ENCODE assay signal across 8 cellular contexts in genomic region chr11:65471410-65471762, GRCh38. TPM values are rescaled to one million over a fixed set of nuclear protein-coding genes. Genes with fewer than 3 reads are reported as not detected.
DNase-seq lines count a peak whose midpoint lies in the region; ATAC-seq and TF ChIP-seq lines count a peak whose summit lies in the region.

No MANE protein-coding gene starts in this region.

- POLR2A ChIA-PET in CD4-positive, alpha-beta T cell (lab: Charles Lee) = interaction anchor here (0.8 to 18.1 kb wide), 13 partner anchors 9 to 89 kb away, joined by 3 to 968 read pairs (median 6); partner anchors contain the start of genes FRMD8, MALAT1, NEAT1 and SCYL1

- H3K36me3 ChIP-seq in GM23338 (ENCODE audit: insufficient read depth) = no peaks in the 10 kb centered on the region
- H3K36me3 ChIP-seq in tibial nerve = no peaks in the 10 kb centered on the region

- H3K9me3 Mint-ChIP-seq in CD4-positive, alpha-beta T cell = no peaks in the 10 kb centered on the region
- H3K9me3 Mint-ChIP-seq in GM23338 = no peaks in the 10 kb centered on the region

- no peak overlapping the region for H3K4me2 ChIP-seq in GM23338

- 0 out of 2 replicates have a peak overlapping the region, but pooled peaks have one; percentile 28 for H2AFZ ChIP-seq in GM23338

- in situ Hi-C loops in SK-MEL-5 (cut with HindIII; ENCODE audit: low pct_unique_long_range_greater_than_20kb, low sequenced_read_pairs) = no loop called here

- peak in 1 of 10 experiments; percentile 15 for DNase-seq in CD4-positive, alpha-beta T cell
- peak; percentile 78 for DNase-seq in GM23338 (ENCODE audit: low spot score)
- DNase-seq in SK-MEL-5 (ENCODE audit: low read depth, low spot score) = peak; percentile 74
- peak; percentile 18 to 84 for DNase-seq in dermis microvascular lymphatic vessel endothelial cell (ENCODE audit: low read depth in 2 of 2)
- DNase-seq in medulla oblongata (ENCODE audit: extremely low spot score) = peak; percentile 86
- no peak for DNase-seq in tibial nerve (ENCODE audit: low spot score in 2 of 2)
- DNase-seq in stimulated activated CD4-positive, alpha-beta T cell treated with anti-CD3 and anti-CD28 coated beads, Interleukin-2, amount 100 ng/mL, for 48 hours = no peak

- H3K79me2 ChIP-seq in GM23338 (replicated peaks; ENCODE audit: insufficient read depth) = peaks cover 5% of the 10 kb centered on the region

- H3K27me3 ChIP-seq in CD4-positive, alpha-beta T cell (ENCODE audit: control insufficient read depth, insufficient read depth, low read length) = no peaks in the 10 kb centered on the region
- peaks cover 2% of the 10 kb centered on the region for H3K27me3 ChIP-seq in GM23338 (ENCODE audit: insufficient read depth)
- H3K27me3 ChIP-seq in tibial nerve = no peaks in the 10 kb centered on the region

- H3K4me1 Mint-ChIP-seq in CD4-positive, alpha-beta T cell (ENCODE audit: low read depth) = peaks cover 16% of the 10 kb centered on the region
- H3K4me1 Mint-ChIP-seq in GM23338 = peaks cover 4% of the 10 kb centered on the region; the same call in 2 of the 3 replicates

- no peaks in the 10 kb centered on the region for H3K9me2 ChIP-seq in GM23338 (ENCODE audit: insufficient read depth)

- H3K4me3 ChIP-seq in GM23338 (no peak overlapping the region), tibial nerve (peak overlapping the region in 2 of 4 donors; percentile 7 to 16)

- no peak for TF ChIP-seq EP300 in tibial nerve (IDR thresholded peaks at IDR 0.05)

- TF ChIP-seq POLR2A in tibial nerve (IDR thresholded peaks at IDR 0.05) = no peak

- intact Hi-C loops in CD4-positive, alpha-beta T cell (cut with DNase I, micrococcal nuclease) = loop anchor here in 1 of 2 experiments (5.0 kb wide), 1 partner anchor 36 kb away; no protein-coding TSS in a partner anchor

- 3 to 12% methylated on average over 4 of the region's 4 CpGs for WGBS in tibial nerve, 2 donors

- H3K4me1 ChIP-seq in GM23338 (ENCODE audit: insufficient read depth) (peaks cover 5% of the 10 kb centered on the region; the same call in 1 of the 2 replicates), tibial nerve (peaks cover 0 to 52% (median 15%) of the 10 kb centered on the region in 4 donors)

- peaks cover 8% of the 10 kb centered on the region; the same call in 1 of the 2 replicates for H3F3A ChIP-seq in GM23338 (replicated peaks; ENCODE audit: low read depth)

- TF ChIP-seq CTCF in CD4-positive, alpha-beta T cell (IDR thresholded peaks at IDR 0.05) = no peak
- TF ChIP-seq CTCF in GM23338 (conservative IDR thresholded peaks at IDR 0.05; ENCODE audit: low read depth in 2 of 2) (peak; percentile 65 to 84), tibial nerve (IDR thresholded peaks at IDR 0.05) (peak; percentile 48 to 70 (median 66))

- no peaks in the 10 kb centered on the region for H3K27me3 Mint-ChIP-seq in CD4-positive, alpha-beta T cell
- peaks cover 18% of the 10 kb centered on the region for H3K27me3 Mint-ChIP-seq in GM23338 (ENCODE audit: insufficient read depth, low read depth, poor library complexity)

- no peaks in the 10 kb centered on the region for H4K20me1 ChIP-seq in GM23338 (replicated peaks; ENCODE audit: insufficient read depth)

- peak overlapping the region; percentile 72 for H3K27ac ChIP-seq in CD4-positive, alpha-beta T cell (ENCODE audit: low read depth, low read length)
- no peak overlapping the region for H3K27ac ChIP-seq in GM23338 (ENCODE audit: low read depth)
- H3K27ac ChIP-seq in tibial nerve = peak overlapping the region; percentile 80 to 93 (median 86)

- H3K9me3 ChIP-seq in CD4-positive, alpha-beta T cell (ENCODE audit: control insufficient read depth, low read length) = no peaks in the 10 kb centered on the region
- H3K9me3 ChIP-seq in tibial nerve = no peaks in the 10 kb centered on the region

- no peak overlapping the region for H3K4me3 Mint-ChIP-seq in CD4-positive, alpha-beta T cell
- H3K4me3 Mint-ChIP-seq in GM23338 = no peak overlapping the region

- CTCF ChIA-PET in CD4-positive, alpha-beta T cell (lab: Charles Lee) = interaction anchor here (0.6 to 6.5 kb wide), 10 partner anchors 10 to 89 kb away, joined by 3 to 46 read pairs (median 6); partner anchors contain the start of genes MALAT1 and SLC25A45

- H3K27ac Mint-ChIP-seq in CD4-positive, alpha-beta T cell = peak overlapping the region; percentile 92
- H3K27ac Mint-ChIP-seq in GM23338 = no peak overlapping the region

- no peaks in the 10 kb centered on the region for H3K36me3 Mint-ChIP-seq in CD4-positive, alpha-beta T cell (ENCODE audit: low read depth)
- H3K36me3 Mint-ChIP-seq in GM23338 (ENCODE audit: low read depth) = no peaks in the 10 kb centered on the region

- ATAC-seq in CD4-positive, alpha-beta T cell (ENCODE audit: poor library complexity) = no peak
- ATAC-seq in GM23338 = peak; percentile 93
- ATAC-seq in HG03097 (IDR thresholded peaks at IDR 0.05; ENCODE audit: low FRiP score, unreplicated experiment) = no peak

TF ChIP-seq in GM23338, 12 proteins besides CTCF, POLR2A, EP300 and RAD21 (continues in another document):
- TF ChIP-seq REST (IDR thresholded peaks at IDR 0.05; ENCODE audit: unreplicated experiment) (no peak), STAT1 (IDR thresholded peaks at IDR 0.05; ENCODE audit: unreplicated experiment) (no peak), ZNF331 (CRISPR knock-in tag; IDR thresholded peaks at IDR 0.05; ENCODE audit: low read depth) (no peak), POLR2AphosphoS5 (IDR thresholded peaks at IDR 0.05; ENCODE audit: low read depth) (no peak), ZNF114 (CRISPR knock-in tag; IDR thresholded peaks at IDR 0.05) (no peak), EZH2phosphoT487 (IDR thresholded peaks at IDR 0.05; ENCODE audit: unreplicated experiment) (no peak), CREB1 (CRISPR knock-in tag; IDR thresholded peaks at IDR 0.05; ENCODE audit: low read depth) (no peak), NANOG (IDR thresholded peaks at IDR 0.05; ENCODE audit: borderline replicate concordance) (no peak)

RNA-seq across cellular contexts. Expression of gene MALAT1, which starts 27.5 kb away (rescaled TPM):
- over 10,000 TPM; 31,509 to 32,316 TPM for total RNA-seq in CD4-positive, alpha-beta T cell
- 1,789 and 2,206 TPM in 2 replicates for total RNA-seq in GM23338 (2014; rRNA removed; shearing (Covaris generic))
- polyA plus RNA-seq in GM23338 (2016; fragmentation: Nextera tagmentation; extraction: Ambion mirVana) = 4,618 and 6,020 TPM in 2 replicates
- 1,469 and 1,846 TPM in 2 replicates for total RNA-seq in SK-MEL-5 (2014; rRNA removed; shearing (Covaris generic))
- 14.9 and 24.6 TPM in 2 replicates for polyA plus RNA-seq in SK-MEL-5 (2015; cell fraction: cytosol; rRNA removed)
- polyA plus RNA-seq in SK-MEL-5 (2015; cell fraction: nucleus; rRNA removed) = 1,901 and 1,945 TPM in 2 replicates
- total RNA-seq in dermis microvascular lymphatic vessel endothelial cell (1,844 and 2,565 TPM in 2 replicates), tibial nerve (over 10,000 TPM; 20,649 to 23,532 (median 22,230) TPM)

RNA-seq across cellular contexts. Expression of gene NEAT1, which starts 48.8 kb away (rescaled TPM):
- 100 to 1,000 TPM; 221 to 223 TPM for total RNA-seq in CD4-positive, alpha-beta T cell
- total RNA-seq in GM23338 (2014; rRNA removed; shearing (Covaris generic)) = 6.3 and 7.2 TPM in 2 replicates
- polyA plus RNA-seq in GM23338 (2016; fragmentation: Nextera tagmentation; extraction: Ambion mirVana) = 3.6 and 5.3 TPM in 2 replicates
- total RNA-seq in SK-MEL-5 (2014; rRNA removed; shearing (Covaris generic)) = 13.3 and 17.2 TPM in 2 replicates
- polyA plus RNA-seq in SK-MEL-5 (2015; cell fraction: cytosol; rRNA removed) = 92.3 and 140 TPM in 2 replicates
- polyA plus RNA-seq in SK-MEL-5 (2015; cell fraction: nucleus; rRNA removed) = 4,541 and 4,715 TPM in 2 replicates
- total RNA-seq in dermis microvascular lymphatic vessel endothelial cell (23.7 and 88.5 TPM in 2 replicates), tibial nerve (100 to 1,000 TPM; 427 to 571 (median 461) TPM)

RNA-seq across cellular contexts. Expression of gene SCYL1, which starts 53.5 kb away (rescaled TPM):
- total RNA-seq in CD4-positive, alpha-beta T cell = 10 to 100 TPM; 57.4 to 60.7 TPM
- total RNA-seq in GM23338 (2014; rRNA removed; shearing (Covaris generic)) = 55.1 and 66.1 TPM in 2 replicates
- 52.7 and 61.7 TPM in 2 replicates for polyA plus RNA-seq in GM23338 (2016; fragmentation: Nextera tagmentation; extraction: Ambion mirVana)
- 57.8 and 64.9 TPM in 2 replicates for total RNA-seq in SK-MEL-5 (2014; rRNA removed; shearing (Covaris generic))
- 86.7 and 89.1 TPM in 2 replicates for polyA plus RNA-seq in SK-MEL-5 (2015; cell fraction: cytosol; rRNA removed)
- 80.9 and 96.5 TPM in 2 replicates for polyA plus RNA-seq in SK-MEL-5 (2015; cell fraction: nucleus; rRNA removed)
- 41.8 and 55.9 TPM in 2 replicates for total RNA-seq in dermis microvascular lymphatic vessel endothelial cell
- 100 to 1,000 TPM; 109 to 128 (median 112) TPM for total RNA-seq in tibial nerve

Comparison
In these comparisons a context has a peak if more than half of its experiments do, and no peak if none do; other contexts are left out.
1. DNase-seq: peak in GM23338 (single experiment), SK-MEL-5 (single experiment), dermis microvascular lymphatic vessel endothelial cell (2 of 2) and medulla oblongata (single experiment); none in tibial nerve (0 of 2) and stimulated activated CD4-positive, alpha-beta T cell treated with anti-CD3 and anti-CD28 coated beads, Interleukin-2, amount 100 ng/mL, for 48 hours (0 of 2).